8 cellular contexts compared by ENCODE assay signal in genomic region chr2:27370816-27371620, GRCh38. TPM values are rescaled to one million over a fixed set of nuclear protein-coding genes. Genes with fewer than 3 reads are reported as not detected.
DNase-seq lines count a peak whose midpoint lies in the region; ATAC-seq and TF ChIP-seq lines count a peak whose summit lies in the region.

No MANE protein-coding gene starts in this region.

- peak; percentile 4 for ATAC-seq in activated CD4-positive, CD25-positive, alpha-beta regulatory T cell treated with anti-CD3 and anti-CD28 coated beads, Interleukin-2, amount 50 U/mL, for 24 hours
- ATAC-seq in HG02588 (IDR thresholded peaks at IDR 0.05; ENCODE audit: unreplicated experiment) (peak; percentile 33), omental fat pad (ENCODE audit: low FRiP score) (peak; percentile 11)
- peak; percentile 13 to 25 for ATAC-seq in activated T-cell treated with anti-CD3 and anti-CD28 coated beads, Interleukin-2, amount 50 U/mL, for 72 hours (replicated peaks in 1 of 2)

- TF ChIP-seq CTCF in omental fat pad (IDR thresholded peaks at IDR 0.05): no peak

- H3K4me3 Mint-ChIP-seq in activated T-cell treated with anti-CD3 and anti-CD28 coated beads, Interleukin-2, amount 50 U/mL, for 72 hours: peak overlapping the region; percentile 82 to 83

- H3K27me3 Mint-ChIP-seq in activated T-cell treated with anti-CD3 and anti-CD28 coated beads, Interleukin-2, amount 50 U/mL, for 72 hours (ENCODE audit: low read depth): no peaks in the 10 kb centered on the region

- no peaks in the 10 kb centered on the region for H3K9me3 Mint-ChIP-seq in activated T-cell treated with anti-CD3 and anti-CD28 coated beads, Interleukin-2, amount 50 U/mL, for 72 hours

- peak overlapping the region; percentile 95 for H3K27ac Mint-ChIP-seq in activated T-cell treated with anti-CD3 and anti-CD28 coated beads, Interleukin-2, amount 50 U/mL, for 72 hours

- no peak for DNase-seq in activated CD4-positive, CD25-positive, alpha-beta regulatory T cell (lab: John Stamatoyannopoulos, UW)
- DNase-seq in NCI-H2171 (lab: John Stamatoyannopoulos, UW) (peak; percentile 10), foreskin melanocyte (peak; percentile 54), omental fat pad (ENCODE audit: low spot score) (no peak), occipital lobe (lab: John Stamatoyannopoulos, UW) (no peak)
- DNase-seq in activated T-cell treated with anti-CD3 and anti-CD28 coated beads, Interleukin-2, amount 50 U/mL, for 72 hours: peak; percentile 27 to 38

- peaks cover 14 to 15% of the 10 kb centered on the region in 2 donors for H3K36me3 Mint-ChIP-seq in activated T-cell treated with anti-CD3 and anti-CD28 coated beads, Interleukin-2, amount 50 U/mL, for 72 hours (ENCODE audit: insufficient read depth in 2 of 2)

- H3K4me1 Mint-ChIP-seq in activated T-cell treated with anti-CD3 and anti-CD28 coated beads, Interleukin-2, amount 50 U/mL, for 72 hours (ENCODE audit: low read depth): peaks cover 34% of the 10 kb centered on the region

RNA-seq across cellular contexts. Expression of gene SNX17, which starts 0.6 kb away (rescaled TPM):
- 10 to 100 TPM; 66.1 to 70.7 TPM for total RNA-seq in activated T-cell treated with anti-CD3 and anti-CD28 coated beads, Interleukin-2, amount 50 U/mL, for 72 hours
- 100 to 1,000 TPM in 3 of 4 donors, 10 to 100 TPM in 1; 92.6 to 116 (median 105) TPM for total RNA-seq in omental fat pad
- total RNA-seq in occipital lobe: 51.5 TPM

RNA-seq across cellular contexts. Expression of gene EIF2B4, which starts 0.9 kb away (rescaled TPM):
- total RNA-seq in activated T-cell treated with anti-CD3 and anti-CD28 coated beads, Interleukin-2, amount 50 U/mL, for 72 hours: 10 to 100 TPM; 30.0 to 42.7 TPM
- 10 to 100 TPM; 33.4 to 53.0 (median 42.5) TPM for total RNA-seq in omental fat pad
- total RNA-seq in occipital lobe: 19.2 TPM

RNA-seq across cellular contexts. Expression of gene ZNF513, which starts 9.5 kb away (rescaled TPM):
- total RNA-seq in activated T-cell treated with anti-CD3 and anti-CD28 coated beads, Interleukin-2, amount 50 U/mL, for 72 hours: 10 to 100 TPM; 15.7 to 15.9 TPM
- total RNA-seq in omental fat pad (10 to 100 TPM in 2 of 4 donors, 1 to 10 TPM in 2; 8.2 to 17.2 (median 11.1) TPM), occipital lobe (12.0 TPM)

RNA-seq across cellular contexts. Expression of gene GTF3C2, which starts 14.5 kb away (rescaled TPM):
- 10 to 100 TPM; 56.6 to 58.7 TPM for total RNA-seq in activated T-cell treated with anti-CD3 and anti-CD28 coated beads, Interleukin-2, amount 50 U/mL, for 72 hours
- total RNA-seq in omental fat pad (10 to 100 TPM; 24.8 to 76.1 (median 34.8) TPM), occipital lobe (28.2 TPM)

RNA-seq across cellular contexts. Expression of gene PPM1G, which starts 38.4 kb away (rescaled TPM):
- 100 to 1,000 TPM; 122 to 132 TPM for total RNA-seq in activated T-cell treated with anti-CD3 and anti-CD28 coated beads, Interleukin-2, amount 50 U/mL, for 72 hours
- total RNA-seq in omental fat pad (10 to 100 TPM; 44.6 to 71.9 (median 60.4) TPM), occipital lobe (58.0 TPM)

Comparison
In these comparisons a context has a peak if more than half of its experiments do, and no peak if none do; other contexts are left out.
1. DNase-seq: peak in NCI-H2171 (single experiment), activated T-cell treated with anti-CD3 and anti-CD28 coated beads, Interleukin-2, amount 50 U/mL, for 72 hours (2 of 2) and foreskin melanocyte (single experiment); none in activated CD4-positive, CD25-positive, alpha-beta regulatory T cell (0 of 4), omental fat pad (single experiment) and occipital lobe (single experiment).
2. Peak in every context shown above with its lines, with median percentiles within 50 percentile points of each other: ATAC-seq.